Comparison of ENCODE assay signal across 10 cellular contexts in genomic region chr5:14183187-14183939, GRCh38. TPM values are rescaled to one million over a fixed set of nuclear protein-coding genes. Genes with fewer than 3 reads are reported as not detected.
A peak's percentile ranks its signal among the peaks of the same experiment; 100 is the strongest.
DNase-seq lines count a peak whose midpoint lies in the region; ATAC-seq and TF ChIP-seq lines count a peak whose summit lies in the region.
"Had no signal": no experiment of that assay in that cellular context is flagged by ENCODE, and none has a peak within 500 bp of the region (broad histone marks: within the 10 kb centered on the region; RNA-seq: fewer than 3 reads in every experiment).

No MANE protein-coding gene starts in this region.

- in situ Hi-C loops in brain microvascular endothelial cell (cut with HindIII; ENCODE audit: low pct_ligation_motif_present, low sequenced_read_pairs), result no loop called here

- H3K4me1 ChIP-seq in rectal smooth muscle tissue (ENCODE audit: control insufficient read depth, insufficient read depth, low read length) (peaks cover 56% of the 10 kb centered on the region), mucosa of descending colon (ENCODE audit: low read depth) (peaks cover 41% of the 10 kb centered on the region)

- DNase-seq in AG20443 (ENCODE audit: low spot score) (peak; percentile 59), brain microvascular endothelial cell (no peak), left ventricle myocardium superior (peak; percentile 65), middle frontal gyrus (ENCODE audit: extremely low spot score, low spot score) (no peak), glomerular visceral epithelial cell (ENCODE audit: extremely low spot score) (no peak), mucosa of descending colon (no peak), NCI-H2227 treated with DMSO at 0.1 percent for 48 hours (lab: John Stamatoyannopoulos, UW) (no peak)
- DNase-seq: activated CD4-positive, alpha-beta T cell treated with anti-CD3 and anti-CD28 coated beads, Interleukin-2, amount 50 U/mL, for 48 hours; effector memory CD4-positive, alpha-beta T cell had no signal

- TF ChIP-seq CTCF in brain microvascular endothelial cell (IDR thresholded peaks at IDR 0.05; ENCODE audit: low read depth, low read length, missing control alignments), result no peak
- no peak for TF ChIP-seq CTCF in mucosa of descending colon (IDR thresholded peaks at IDR 0.05)

- H3K9me3 ChIP-seq in mucosa of descending colon, result no peaks in the 10 kb centered on the region

- H3K27ac ChIP-seq in brain microvascular endothelial cell, result peak overlapping the region; percentile 97
- H3K27ac ChIP-seq in rectal smooth muscle tissue (ENCODE audit: low read depth, low read length), result peak overlapping the region; percentile 95

- intact Hi-C loops in left ventricle myocardium superior (cut with micrococcal nuclease) (no loop called here), mucosa of descending colon (cut with DNase I, micrococcal nuclease) (no loop called here)

- ATAC-seq in left ventricle myocardium superior (peak; percentile 79), mucosa of descending colon (no peak)

- H3K27me3 ChIP-seq in brain microvascular endothelial cell (replicated peaks), result no peaks in the 10 kb centered on the region
- no peaks in the 10 kb centered on the region for H3K27me3 ChIP-seq in rectal smooth muscle tissue (ENCODE audit: control insufficient read depth, insufficient read depth, low read length)

- H3K4me3 ChIP-seq in brain microvascular endothelial cell (ENCODE audit: low read depth, low read length) (no peak overlapping the region), rectal smooth muscle tissue (ENCODE audit: low read length) (peak overlapping the region; percentile 7), mucosa of descending colon (no peak overlapping the region)

- H3K9ac ChIP-seq in rectal smooth muscle tissue (ENCODE audit: low read length), result no peak overlapping the region

- H3K36me3 ChIP-seq in brain microvascular endothelial cell (replicated peaks) (no peaks in the 10 kb centered on the region), rectal smooth muscle tissue (ENCODE audit: control insufficient read depth, insufficient read depth, low read length) (no peaks in the 10 kb centered on the region), mucosa of descending colon (ENCODE audit: low read depth) (no peaks in the 10 kb centered on the region)

RNA-seq across cellular contexts. Expression of gene TRIO, which starts 40.2 kb away (rescaled TPM):
- total RNA-seq in left ventricle myocardium superior, result 57.0 TPM
- 100 to 1,000 TPM; 164 to 231 (median 168) TPM for total RNA-seq in mucosa of descending colon

Comparison
In these comparisons a context has a peak if more than half of its experiments do, and no peak if none do; other contexts are left out.
1. DNase-seq: peak in AG20443 (single experiment) and left ventricle myocardium superior (single experiment); none in brain microvascular endothelial cell (single experiment), middle frontal gyrus (single experiment), glomerular visceral epithelial cell (single experiment), mucosa of descending colon (0 of 3) and NCI-H2227 treated with DMSO at 0.1 percent for 48 hours (single experiment).